Comparison of ENCODE assay signal across 21 cellular contexts in the genomic region with DNA sequence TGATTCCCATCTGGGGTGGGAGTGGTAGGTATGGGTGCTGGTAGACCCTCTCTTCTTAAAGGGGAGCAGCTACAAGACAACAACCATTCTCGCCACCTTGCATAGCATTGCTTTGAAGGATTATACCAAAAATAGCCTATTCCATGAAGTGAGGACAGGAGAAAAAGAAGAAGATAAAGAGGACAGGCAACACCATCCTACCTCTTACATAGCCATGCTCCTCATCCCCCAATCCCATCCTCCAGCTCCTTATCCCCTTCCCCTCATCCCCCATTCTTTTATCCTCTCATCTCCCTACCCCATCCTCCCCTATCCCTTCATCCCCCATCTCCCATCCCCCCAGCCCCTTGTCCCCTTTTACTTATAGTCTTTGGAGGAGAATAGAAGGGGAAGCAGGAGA. TPM values are rescaled to one million over a fixed set of nuclear protein-coding genes. Genes with fewer than 3 reads are reported as not detected.
DNase-seq lines count a peak whose midpoint lies in the region; TF ChIP-seq lines count a peak whose summit lies in the region.
"Had no signal": no experiment of that assay in that cellular context is flagged by ENCODE, and none has a peak within 500 bp of the region (broad histone marks: within the 10 kb centered on the region; RNA-seq: fewer than 3 reads in every experiment).

No MANE protein-coding gene starts in this region.

- H3K9me3 Mint-ChIP-seq in brain, result peaks cover 0 to 3% (median 0%) of the 10 kb centered on the region in 5 experiments
- H3K9me3 Mint-ChIP-seq in osteocyte (ENCODE audit: unreplicated experiment), result no peaks in the 10 kb centered on the region
- H3K9me3 Mint-ChIP-seq: CD4-positive, alpha-beta memory T cell had no signal

- H3K36me3 Mint-ChIP-seq in brain (no peaks in the 10 kb centered on the region), osteocyte (ENCODE audit: unreplicated experiment) (no peaks in the 10 kb centered on the region)
- H3K36me3 Mint-ChIP-seq: CD14-positive monocyte; CD4-positive, alpha-beta memory T cell; CD4-positive, CD25-positive, alpha-beta regulatory T cell had no signal

- H3K4me1 ChIP-seq in BLaER1, result peaks cover 33% of the 10 kb centered on the region
- peaks cover 0 to 36% (median 29%) of the 10 kb centered on the region in 10 experiments; a peak in 18 of 20 replicates for H3K4me1 ChIP-seq in BLaER1 treated with 17β-estradiol and CSF1 and Interleukin-3, amounts not matched to agents 10 nM and 100 nM
- H3K4me1 ChIP-seq in thyroid gland, result no peaks in the 10 kb centered on the region
- H3K4me1 ChIP-seq: BE2C, Caco-2 had no signal

- TF ChIP-seq CTCF in brain (conservative IDR thresholded peaks at IDR 0.05) (no peak), osteocyte (IDR thresholded peaks at IDR 0.05) (no peak), thyroid gland (IDR thresholded peaks at IDR 0.05) (no peak)

- H3K27ac Mint-ChIP-seq in brain (peak overlapping the region in 3 of 5 experiments; percentile 34 to 89 (median 71)), osteocyte (ENCODE audit: unreplicated experiment) (no peak overlapping the region)
- H3K27ac Mint-ChIP-seq: CD14-positive monocyte; CD4-positive, alpha-beta memory T cell; CD4-positive, CD25-positive, alpha-beta regulatory T cell; CD8-positive, alpha-beta memory T cell had no signal

- H3K27me3 Mint-ChIP-seq in brain (peaks cover 19% of the 10 kb centered on the region), osteocyte (ENCODE audit: unreplicated experiment) (peaks cover 72% of the 10 kb centered on the region)

- H3K9me3 ChIP-seq in BLaER1 (no peaks in the 10 kb centered on the region), thyroid gland (no peaks in the 10 kb centered on the region)
- peaks cover 0 to 12% (median 4%) of the 10 kb centered on the region in 11 experiments; a peak in 8 of 22 replicates for H3K9me3 ChIP-seq in BLaER1 treated with 17β-estradiol and CSF1 and Interleukin-3, amounts not matched to agents 10 nM and 100 nM (replicated peaks in 1 of 11)
- H3K9me3 ChIP-seq: BE2C had no signal

- H3K27me3 ChIP-seq in BLaER1, result no peaks in the 10 kb centered on the region
- no peaks in the 10 kb centered on the region for H3K27me3 ChIP-seq in BLaER1 treated with 17β-estradiol and CSF1 and Interleukin-3, amounts not matched to agents 10 nM and 100 nM
- no peaks in the 10 kb centered on the region for H3K27me3 ChIP-seq in thyroid gland
- H3K27me3 ChIP-seq: BE2C had no signal

- DNase-seq in osteocyte (ENCODE audit: extremely low spot score, unreplicated experiment) (peak; percentile 48), NCI-H1048 (lab: John Stamatoyannopoulos, UW) (no peak), COR-L47 (lab: John Stamatoyannopoulos, UW) (no peak), thyroid gland (no peak)
- DNase-seq: 8988T; ACHN; BE2C; C1 segment of cervical spinal cord; Caco-2; Calu3; CD4-positive, alpha-beta memory T cell; CD4-positive, CD25-positive, alpha-beta regulatory T cell; CD8-positive, alpha-beta memory T cell; DMS79 treated with DMSO at 0.1 percent for 48 hours; GF-D8 had no signal

- no peak overlapping the region for H3K9ac ChIP-seq in BLaER1
- H3K9ac ChIP-seq in BLaER1 treated with 17β-estradiol and CSF1 and Interleukin-3, amounts not matched to agents 10 nM and 100 nM, result no peak overlapping the region

- H3K4me3 Mint-ChIP-seq in brain, result no peak overlapping the region
- no peak overlapping the region for H3K4me3 Mint-ChIP-seq in osteocyte (ENCODE audit: unreplicated experiment)
- H3K4me3 Mint-ChIP-seq: CD14-positive monocyte; CD4-positive, alpha-beta memory T cell; CD8-positive, alpha-beta memory T cell had no signal

- H3K4me1 Mint-ChIP-seq in brain, result peaks cover 26% of the 10 kb centered on the region
- no peaks in the 10 kb centered on the region for H3K4me1 Mint-ChIP-seq in osteocyte (ENCODE audit: unreplicated experiment)
- H3K4me1 Mint-ChIP-seq: CD4-positive, alpha-beta memory T cell; CD4-positive, CD25-positive, alpha-beta regulatory T cell; CD8-positive, alpha-beta memory T cell had no signal

- 95 to 100% methylated on average over 1 of the region's 1 CpG for WGBS in thyroid gland, 2 donors

- H4K20me1 ChIP-seq in BLaER1, result no peaks in the 10 kb centered on the region
- H4K20me1 ChIP-seq in BLaER1 treated with 17β-estradiol and CSF1 and Interleukin-3, amounts not matched to agents 10 nM and 100 nM, result no peaks in the 10 kb centered on the region

- TF ChIP-seq POLR2A in thyroid gland (IDR thresholded peaks at IDR 0.05), result no peak

- intact Hi-C loops in thyroid gland (cut with DNase I), result no loop called here

- H3K36me3 ChIP-seq in BLaER1, result no peaks in the 10 kb centered on the region
- H3K36me3 ChIP-seq in BLaER1 treated with 17β-estradiol and CSF1 and Interleukin-3, amounts not matched to agents 10 nM and 100 nM, result no peaks in the 10 kb centered on the region
- H3K36me3 ChIP-seq in thyroid gland, result no peaks in the 10 kb centered on the region
- H3K36me3 ChIP-seq: BE2C had no signal

- H3K27ac ChIP-seq in BLaER1 (no peak overlapping the region), thyroid gland (no peak overlapping the region)
- H3K27ac ChIP-seq in BLaER1 treated with 17β-estradiol and CSF1 and Interleukin-3, amounts not matched to agents 10 nM and 100 nM, result no peak overlapping the region

- H3K4me3 ChIP-seq in BLaER1 (no peak overlapping the region), thyroid gland (replicated peaks in 1 of 3) (no peak overlapping the region)
- H3K4me3 ChIP-seq in BLaER1 treated with 17β-estradiol and CSF1 and Interleukin-3, amounts not matched to agents 10 nM and 100 nM, result no peak overlapping the region

- H3K4me2 ChIP-seq in BLaER1, result 0 out of 2 replicates have a peak overlapping the region, but pooled peaks have one; percentile 18
- peak overlapping the region in 9 of 11 experiments; percentile 2 to 54 (median 29); a peak in 6 of 22 replicates for H3K4me2 ChIP-seq in BLaER1 treated with 17β-estradiol and CSF1 and Interleukin-3, amounts not matched to agents 10 nM and 100 nM

RNA-seq across cellular contexts. Expression of a gene that starts 29.1 kb away (rescaled TPM):
- polyA plus RNA-seq in brain (ENCODE audit: insufficient read depth, low read depth, low replicate concordance), result not detected
- total RNA-seq in osteocyte (not detected in 2 replicates), thyroid gland (not detected)
- total RNA-seq: A673; Caco-2; Calu3; CD4-positive, alpha-beta memory T cell; CD4-positive, CD25-positive, alpha-beta regulatory T cell; CD8-positive, alpha-beta memory T cell had no signal
- polyA plus RNA-seq: AG04450; CD14-positive monocyte; CD4-positive, alpha-beta memory T cell; CD4-positive, CD25-positive, alpha-beta regulatory T cell; CD8-positive, alpha-beta memory T cell had no signal
